Comparison of ENCODE assay signal across 1 cellular context in the genomic region with DNA sequence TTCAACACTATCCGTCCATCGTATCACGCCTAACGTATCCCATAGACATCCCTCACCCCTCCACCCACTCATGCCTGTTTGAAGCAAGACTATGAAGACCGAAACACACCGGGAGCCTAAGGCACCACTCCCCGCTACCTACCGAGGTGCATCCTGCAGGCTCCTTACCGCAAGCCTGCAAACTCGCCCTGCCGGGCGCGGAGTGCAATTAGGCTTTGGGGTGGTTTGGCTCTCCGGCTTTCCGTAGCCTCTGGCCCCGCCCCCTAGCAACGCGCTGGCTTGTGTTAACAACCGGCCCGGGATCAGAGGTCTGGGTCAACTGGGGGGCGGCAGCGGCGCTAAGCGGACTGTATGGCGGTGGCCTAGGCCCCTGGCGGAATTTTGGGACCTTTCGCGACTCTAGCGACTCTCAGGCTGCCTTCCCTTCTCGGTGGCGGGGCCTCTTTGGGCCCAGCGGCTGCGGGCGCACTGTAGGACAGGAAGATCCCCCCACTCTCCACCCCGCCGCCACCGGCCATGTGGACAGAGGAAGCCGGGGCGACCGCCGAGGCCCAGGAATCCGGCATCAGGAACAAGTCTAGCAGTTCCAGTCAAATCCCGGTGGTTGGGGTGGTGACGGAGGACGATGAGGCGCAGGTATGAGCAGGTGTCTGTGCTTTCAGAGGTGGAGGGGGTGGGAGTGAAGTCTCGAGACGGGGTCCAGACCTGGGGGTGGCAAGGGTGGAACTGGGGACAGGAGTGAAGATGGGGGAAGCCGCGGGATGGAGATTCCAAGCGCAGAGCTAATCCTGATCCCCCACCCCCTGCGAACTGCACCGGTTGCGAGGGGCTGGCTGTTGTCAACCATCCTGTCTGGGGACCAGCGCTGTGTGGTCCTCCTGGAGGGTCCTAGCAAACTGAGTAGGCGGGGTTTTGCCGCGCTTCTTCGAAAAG.
TF ChIP-seq lines count a peak whose summit lies in the region.

A gene with protein sequence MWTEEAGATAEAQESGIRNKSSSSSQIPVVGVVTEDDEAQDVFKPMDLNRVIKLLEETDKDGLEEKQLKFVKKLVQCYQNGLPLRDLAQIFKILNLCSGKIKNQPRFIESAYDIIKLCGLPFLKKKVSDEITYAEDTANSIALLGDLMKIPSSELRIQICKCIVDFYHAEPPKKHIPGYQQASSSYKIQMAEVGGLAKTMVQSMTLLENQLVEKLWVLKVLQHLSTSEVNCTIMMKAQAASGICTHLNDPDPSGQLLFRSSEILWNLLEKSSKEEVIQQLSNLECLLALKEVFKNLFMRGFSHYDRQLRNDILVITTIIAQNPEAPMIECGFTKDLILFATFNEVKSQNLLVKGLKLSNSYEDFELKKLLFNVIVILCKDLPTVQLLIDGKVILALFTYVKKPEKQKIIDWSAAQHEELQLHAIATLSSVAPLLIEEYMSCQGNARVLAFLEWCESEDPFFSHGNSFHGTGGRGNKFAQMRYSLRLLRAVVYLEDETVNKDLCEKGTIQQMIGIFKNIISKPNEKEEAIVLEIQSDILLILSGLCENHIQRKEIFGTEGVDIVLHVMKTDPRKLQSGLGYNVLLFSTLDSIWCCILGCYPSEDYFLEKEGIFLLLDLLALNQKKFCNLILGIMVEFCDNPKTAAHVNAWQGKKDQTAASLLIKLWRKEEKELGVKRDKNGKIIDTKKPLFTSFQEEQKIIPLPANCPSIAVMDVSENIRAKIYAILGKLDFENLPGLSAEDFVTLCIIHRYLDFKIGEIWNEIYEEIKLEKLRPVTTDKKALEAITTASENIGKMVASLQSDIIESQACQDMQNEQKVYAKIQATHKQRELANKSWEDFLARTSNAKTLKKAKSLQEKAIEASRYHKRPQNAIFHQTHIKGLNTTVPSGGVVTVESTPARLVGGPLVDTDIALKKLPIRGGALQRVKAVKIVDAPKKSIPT (plus strand): TSS at position 266 of the 933 bp plus-strand sequence. CDS start 251 bp downstream, at position 517.

TF ChIP-seq in HEK293, 187 proteins besides CTCF, POLR2A, EP300 and RAD21 (continued from another document and continues in another):
- TF ChIP-seq ZNF366 (tag by site-specific recombination; conservative IDR thresholded peaks at IDR 0.05) (0 out of 2 replicates have a peak, but pooled peaks have one; percentile 39), ZNF548 (tag by site-specific recombination; IDR thresholded peaks at IDR 0.05) (no peak), ZNF10 (tag by site-specific recombination; IDR thresholded peaks at IDR 0.05) (no peak), ZNF792 (tag by site-specific recombination; IDR thresholded peaks at IDR 0.05) (no peak), ZNF621 (tag by site-specific recombination; IDR thresholded peaks at IDR 0.05) (no peak), ZNF521 (tag by site-specific recombination; IDR thresholded peaks at IDR 0.05) (no peak), PRDM1 (tag by site-specific recombination; IDR thresholded peaks at IDR 0.05) (0 out of 2 replicates have a peak, but pooled peaks have one; percentile 20), REST (tag by site-specific recombination; IDR thresholded peaks at IDR 0.05) (no peak), BCL11B (tag by site-specific recombination; IDR thresholded peaks at IDR 0.05; ENCODE audit: low read depth) (no peak), ZNF664 (tag by site-specific recombination; IDR thresholded peaks at IDR 0.05) (no peak), KLF1 (tag by site-specific recombination; IDR thresholded peaks at IDR 0.05) (no peak), BCL11A (tag by site-specific recombination; IDR thresholded peaks at IDR 0.05; ENCODE audit: low read depth) (no peak), ZSCAN16 (tag by site-specific recombination; IDR thresholded peaks at IDR 0.05) (no peak), ZNF350 (tag by site-specific recombination; IDR thresholded peaks at IDR 0.05) (no peak), ZNF600 (tag by site-specific recombination; IDR thresholded peaks at IDR 0.05) (peak; percentile 89), ZNF518A (tag by site-specific recombination; conservative IDR thresholded peaks at IDR 0.05; ENCODE audit: low read depth) (no peak), ZNF645 (tag by site-specific recombination; IDR thresholded peaks at IDR 0.05) (no peak), ZNF266 (tag by site-specific recombination; IDR thresholded peaks at IDR 0.05; ENCODE audit: low read depth) (no peak), HOXA7 (CRISPR knock-in tag; IDR thresholded peaks at IDR 0.05; ENCODE audit: borderline replicate concordance) (no peak), HOXC10 (CRISPR knock-in tag; IDR thresholded peaks at IDR 0.05) (no peak), ZNF423 (tag by site-specific recombination; IDR thresholded peaks at IDR 0.05) (no peak), ZNF335 (tag by site-specific recombination; conservative IDR thresholded peaks at IDR 0.05) (peak; percentile 89), ZNF747 (tag by site-specific recombination; IDR thresholded peaks at IDR 0.05) (no peak), GLI4 (tag by site-specific recombination; IDR thresholded peaks at IDR 0.05) (no peak), ZBTB49 (tag by site-specific recombination; IDR thresholded peaks at IDR 0.05; ENCODE audit: low read depth) (no peak), ZNF677 (tag by site-specific recombination; IDR thresholded peaks at IDR 0.05) (no peak), TRIM28 (IDR thresholded peaks at IDR 0.05; ENCODE audit: borderline replicate concordance, low read length) (peak; percentile 12; the same call in 1 of the 2 replicates), ZNF16 (tag by site-specific recombination; IDR thresholded peaks at IDR 0.05; ENCODE audit: low read depth) (no peak), ZEB2 (tag by site-specific recombination; IDR thresholded peaks at IDR 0.05) (peak; percentile 44; the same call in 1 of the 2 replicates)
- TF ChIP-seq, protein P1, sequence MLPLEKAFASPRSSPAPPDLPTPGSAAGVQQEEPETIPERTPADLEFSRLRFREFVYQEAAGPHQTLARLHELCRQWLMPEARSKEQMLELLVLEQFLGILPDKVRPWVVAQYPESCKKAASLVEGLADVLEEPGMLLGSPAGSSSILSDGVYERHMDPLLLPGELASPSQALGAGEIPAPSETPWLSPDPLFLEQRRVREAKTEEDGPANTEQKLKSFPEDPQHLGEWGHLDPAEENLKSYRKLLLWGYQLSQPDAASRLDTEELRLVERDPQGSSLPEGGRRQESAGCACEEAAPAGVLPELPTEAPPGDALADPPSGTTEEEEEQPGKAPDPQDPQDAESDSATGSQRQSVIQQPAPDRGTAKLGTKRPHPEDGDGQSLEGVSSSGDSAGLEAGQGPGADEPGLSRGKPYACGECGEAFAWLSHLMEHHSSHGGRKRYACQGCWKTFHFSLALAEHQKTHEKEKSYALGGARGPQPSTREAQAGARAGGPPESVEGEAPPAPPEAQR (tag by site-specific recombination; IDR thresholded peaks at IDR 0.05): no peak
- TF ChIP-seq, protein P2, sequence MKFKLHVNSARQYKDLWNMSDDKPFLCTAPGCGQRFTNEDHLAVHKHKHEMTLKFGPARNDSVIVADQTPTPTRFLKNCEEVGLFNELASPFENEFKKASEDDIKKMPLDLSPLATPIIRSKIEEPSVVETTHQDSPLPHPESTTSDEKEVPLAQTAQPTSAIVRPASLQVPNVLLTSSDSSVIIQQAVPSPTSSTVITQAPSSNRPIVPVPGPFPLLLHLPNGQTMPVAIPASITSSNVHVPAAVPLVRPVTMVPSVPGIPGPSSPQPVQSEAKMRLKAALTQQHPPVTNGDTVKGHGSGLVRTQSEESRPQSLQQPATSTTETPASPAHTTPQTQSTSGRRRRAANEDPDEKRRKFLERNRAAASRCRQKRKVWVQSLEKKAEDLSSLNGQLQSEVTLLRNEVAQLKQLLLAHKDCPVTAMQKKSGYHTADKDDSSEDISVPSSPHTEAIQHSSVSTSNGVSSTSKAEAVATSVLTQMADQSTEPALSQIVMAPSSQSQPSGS (tag by site-specific recombination; IDR thresholded peaks at IDR 0.05; ENCODE audit: low read depth): no peak
